ENCODE assay signal across 12 cellular contexts in genomic region chr6:96015321-96015790, GRCh38. TPM values are rescaled to one million over a fixed set of nuclear protein-coding genes. Genes with fewer than 3 reads are reported as not detected.
DNase-seq lines count a peak whose midpoint lies in the region; ATAC-seq and TF ChIP-seq lines count a peak whose summit lies in the region.
"Had no signal": no experiment of that assay in that cellular context is flagged by ENCODE, and none has a peak within 500 bp of the region (broad histone marks: within the 10 kb centered on the region; RNA-seq: fewer than 3 reads in every experiment).

No MANE protein-coding gene starts in this region.

- H3K4me3 ChIP-seq in BE2C (ENCODE audit: low read depth, low read length), result peak overlapping the region; percentile 50
- H3K4me3 ChIP-seq in astrocyte of the spinal cord (ENCODE audit: low read depth, low read length), result peak overlapping the region; percentile 20

- H3K4me1 ChIP-seq in BE2C, result no peaks in the 10 kb centered on the region

- DNase-seq in BE2C, result peak; percentile 48
- DNase-seq in NCI-H1105 treated with DMSO at 0.1 percent for 48 hours (lab: John Stamatoyannopoulos, UW), result peak; percentile 96
- DNase-seq in astrocyte of the spinal cord (ENCODE audit: low read depth, low spot score), result peak; percentile 9
- peak in 1 of 2 experiments; percentile 50 for DNase-seq in mesothelial cell of epicardium (ENCODE audit: low spot score in 2 of 2, unreplicated experiment in 2 of 2)
- no peak for DNase-seq in mucosa of gallbladder (ENCODE audit: low spot score)
- DNase-seq in COLO829 (ENCODE audit: low spot score), result no peak
- no peak for DNase-seq in NOMO-1 treated with dmso at 0.1 percent for 144 hours (lab: John Stamatoyannopoulos, UW; ENCODE audit: unreplicated experiment)
- DNase-seq in sciatic nerve (ENCODE audit: low spot score), result no peak
- DNase-seq: AML-193; effector CD8-positive, alpha-beta T cell; OCI-M1 had no signal

- H3K36me3 ChIP-seq in BE2C, result no peaks in the 10 kb centered on the region

- H3K27me3 ChIP-seq in BE2C, result peaks cover 24% of the 10 kb centered on the region

- in situ Hi-C loops in astrocyte of the spinal cord (cut with HindIII; ENCODE audit: low sequenced_read_pairs), result no loop called here

- intact Hi-C loops in sciatic nerve (cut with DNase I), result no loop called here

- no peak overlapping the region for H3K27ac Mint-ChIP-seq in mesothelial cell of epicardium

- peaks cover 53% of the 10 kb centered on the region for H3K27me3 Mint-ChIP-seq in mesothelial cell of epicardium (ENCODE audit: low read depth)

- H3K9me3 ChIP-seq in BE2C, result no peaks in the 10 kb centered on the region

- H3K36me3 Mint-ChIP-seq in mesothelial cell of epicardium, result no peaks in the 10 kb centered on the region

- peaks cover 23% of the 10 kb centered on the region for H3K4me1 Mint-ChIP-seq in mesothelial cell of epicardium

- peak overlapping the region; percentile 76 for H3K4me3 Mint-ChIP-seq in mesothelial cell of epicardium

- ATAC-seq in sciatic nerve, result no peak

- H3K9me3 Mint-ChIP-seq in mesothelial cell of epicardium, result no peaks in the 10 kb centered on the region

- no peak for TF ChIP-seq CTCF in BE2C (IDR thresholded peaks at IDR 0.05; ENCODE audit: low read depth, low read length)
- TF ChIP-seq CTCF in astrocyte of the spinal cord (IDR thresholded peaks at IDR 0.05; ENCODE audit: low read depth, low read length), result no peak
- no peak for TF ChIP-seq CTCF in mesothelial cell of epicardium (IDR thresholded peaks at IDR 0.05; ENCODE audit: unreplicated experiment)

RNA-seq across cellular contexts. Expression of gene FUT9, which starts 0.4 kb away (rescaled TPM):
- 0.05 TPM for polyA plus RNA-seq in BE2C (2012; ENCODE audit: insufficient read depth, insufficient read length, low read depth)
- total RNA-seq in mesothelial cell of epicardium (2.7 to 3.1 TPM (median 3.0 TPM) in 3 replicates), mucosa of gallbladder (0.49 TPM), sciatic nerve (0.27 TPM)
- total RNA-seq: activated CD8-positive, alpha-beta memory T cell treated with anti-CD3 and anti-CD28 coated beads for 36 hours had no signal

Comparison
In these comparisons a context has a peak if more than half of its experiments do, and no peak if none do; other contexts are left out.
1. DNase-seq: peak in BE2C (single experiment), NCI-H1105 treated with DMSO at 0.1 percent for 48 hours (single experiment) and astrocyte of the spinal cord (single experiment); none in mucosa of gallbladder (single experiment), COLO829 (single experiment), NOMO-1 treated with dmso at 0.1 percent for 144 hours (single experiment) and sciatic nerve (single experiment).